Comparison of ENCODE assay signal across 8 cellular contexts in genomic region chr3:194139085-194139976, GRCh38. TPM values are rescaled to one million over a fixed set of nuclear protein-coding genes. Genes with fewer than 3 reads are reported as not detected.
DNase-seq lines count a peak whose midpoint lies in the region; ATAC-seq and TF ChIP-seq lines count a peak whose summit lies in the region.

No MANE protein-coding gene starts in this region.

- peak overlapping the region; percentile 92 for H3K4me3 Mint-ChIP-seq in nephron progenitor cell
- no peak overlapping the region for H3K4me3 Mint-ChIP-seq in stimulated activated memory B cell treated with anti-CD40 and anti-IgM and Interleukin-4, amounts not matched to agents 10 μg/mL and 1 μg/mL and 100 μg/mL, for 72 hours

- H3K9me3 ChIP-seq in HAP-1 (no peaks in the 10 kb centered on the region), Panc1 (ENCODE audit: control insufficient read depth, insufficient read depth, low read depth, low read length) (no peaks in the 10 kb centered on the region)

- no peaks in the 10 kb centered on the region for H3K9me3 Mint-ChIP-seq in nephron progenitor cell
- H3K9me3 Mint-ChIP-seq in stimulated activated memory B cell treated with anti-CD40 and anti-IgM and Interleukin-4, amounts not matched to agents 10 μg/mL and 1 μg/mL and 100 μg/mL, for 72 hours: no peaks in the 10 kb centered on the region

- TF ChIP-seq CTCF in Panc1 (IDR thresholded peaks at IDR 0.05): no peak
- TF ChIP-seq CTCF in nephron progenitor cell (IDR thresholded peaks at IDR 0.05): no peak
- no peak for TF ChIP-seq CTCF in GM10248 (IDR thresholded peaks at IDR 0.05; ENCODE audit: control extremely low read depth, extremely low read depth, low read depth, missing control alignments)

- H3K27me3 ChIP-seq in HAP-1 (ENCODE audit: low read depth): no peaks in the 10 kb centered on the region
- H3K27me3 ChIP-seq in Panc1 (ENCODE audit: control insufficient read depth, insufficient read depth, low read length): no peaks in the 10 kb centered on the region

- H3K36me3 Mint-ChIP-seq in nephron progenitor cell (ENCODE audit: low read depth): no peaks in the 10 kb centered on the region
- H3K36me3 Mint-ChIP-seq in stimulated activated memory B cell treated with anti-CD40 and anti-IgM and Interleukin-4, amounts not matched to agents 10 μg/mL and 1 μg/mL and 100 μg/mL, for 72 hours: no peaks in the 10 kb centered on the region

- peaks cover 19% of the 10 kb centered on the region for H3K27me3 Mint-ChIP-seq in nephron progenitor cell (ENCODE audit: low read depth, poor library complexity)
- peaks cover 22% of the 10 kb centered on the region for H3K27me3 Mint-ChIP-seq in stimulated activated memory B cell treated with anti-CD40 and anti-IgM and Interleukin-4, amounts not matched to agents 10 μg/mL and 1 μg/mL and 100 μg/mL, for 72 hours

- peak overlapping the region; percentile 86 for H3K27ac Mint-ChIP-seq in nephron progenitor cell
- H3K27ac Mint-ChIP-seq in stimulated activated memory B cell treated with anti-CD40 and anti-IgM and Interleukin-4, amounts not matched to agents 10 μg/mL and 1 μg/mL and 100 μg/mL, for 72 hours: no peak overlapping the region

- CTCF ChIA-PET in Panc1 (lab: Charles Lee) (interaction anchor here (0.6 to 3.2 kb wide), 4 partner anchors 45 to 358 kb away, joined by 3 to 17 read pairs (median 6); no protein-coding TSS in a partner anchor), GM10248 (lab: Yijun Ruan, JAX) (interaction anchor here (1.3 to 4.5 kb wide), 3 partner anchors 136 to 194 kb away, joined by 3 to 22 read pairs (median 5); no protein-coding TSS in a partner anchor)

- H3K4me3 ChIP-seq in HAP-1: no peak overlapping the region
- peak overlapping the region; percentile 90 to 96 for H3K4me3 ChIP-seq in Panc1 (ENCODE audit: low read depth in 2 of 2, low read length in 2 of 2)

- H3K36me3 ChIP-seq in HAP-1 (replicated peaks): no peaks in the 10 kb centered on the region
- H3K36me3 ChIP-seq in Panc1 (ENCODE audit: control insufficient read depth, insufficient read depth, low read length): peaks cover 2% of the 10 kb centered on the region

- in situ Hi-C loops in HAP-1 (cut with MboI; ENCODE audit: low sequenced_read_pairs) (loop anchor here (5.0 to 10.0 kb wide), 2 partner anchors 175 to 352 kb away; no protein-coding TSS in a partner anchor), Panc1 (cut with HindIII; ENCODE audit: low pct_unique_long_range_greater_than_20kb, low sequenced_read_pairs) (no loop called here)

- TF ChIP-seq POLR2A in erythroblast (IDR thresholded peaks at IDR 0.05; ENCODE audit: low read length): peak; percentile 4

- POLR2A ChIA-PET in Panc1 (lab: Charles Lee): interaction anchor here (0.6 to 1.1 kb wide), 6 partner anchors 51 to 353 kb away, joined by 7 to 14 read pairs (median 12); no protein-coding TSS in a partner anchor
- POLR2A ChIA-PET in GM10248 (lab: Yijun Ruan, JAX): interaction anchor here (0.8 kb wide), 1 partner anchor 1591 kb away, joined by 3 read pairs; no protein-coding TSS in a partner anchor

- peaks cover 54% of the 10 kb centered on the region for H3K4me1 Mint-ChIP-seq in nephron progenitor cell
- H3K4me1 Mint-ChIP-seq in stimulated activated memory B cell treated with anti-CD40 and anti-IgM and Interleukin-4, amounts not matched to agents 10 μg/mL and 1 μg/mL and 100 μg/mL, for 72 hours: peaks cover 46% of the 10 kb centered on the region

- H3K27ac ChIP-seq in Panc1 (ENCODE audit: low read length): peak overlapping the region; percentile 99

- H3K4me1 ChIP-seq in HAP-1: peaks cover 51% of the 10 kb centered on the region
- H3K4me1 ChIP-seq in Panc1 (ENCODE audit: control insufficient read depth, insufficient read depth, low read length): peaks cover 45% of the 10 kb centered on the region

- intact Hi-C loops in Panc1 (cut with micrococcal nuclease; ENCODE audit: unreplicated experiment): loop anchor here (5.0 to 10.0 kb wide), 2 partner anchors 165 to 472 kb away; no protein-coding TSS in a partner anchor

- ATAC-seq in Panc1 (no peak), GM18858 (IDR thresholded peaks at IDR 0.05; ENCODE audit: unreplicated experiment) (no peak)
- ATAC-seq in stimulated activated memory B cell treated with anti-CD40 and anti-IgM and Interleukin-4, amounts not matched to agents 10 μg/mL and 1 μg/mL and 100 μg/mL, for 72 hours: no peak

- DNase-seq in HAP-1 (ENCODE audit: low spot score in 2 of 2) (peak; percentile 8 to 36), Panc1 (ENCODE audit: low read depth, low spot score) (no peak), erythroblast (lab: John Stamatoyannopoulos, UW) (peak; percentile 60 to 76), nephron progenitor cell (peak; percentile 66), NCI-H446 (lab: John Stamatoyannopoulos, UW) (no peak), GM10248 (ENCODE audit: extremely low spot score) (no peak)

- no TSS peak for BruUV-seq in Panc1 (replicated peaks; lab: Mats Ljungman, UMichigan)

RNA-seq across cellular contexts. Expression of gene HES1, which starts 3.4 kb away (rescaled TPM):
- total RNA-seq in Panc1 (2021; ENCODE audit: unreplicated experiment): 28.5 TPM
- 33.2 TPM for polyA plus RNA-seq in Panc1 (2012; ENCODE audit: insufficient read length)

Comparison
In these comparisons a context has a peak if more than half of its experiments do, and no peak if none do; other contexts are left out.
1. DNase-seq: peak in HAP-1 (2 of 2), erythroblast (2 of 2) and nephron progenitor cell (single experiment); none in Panc1 (single experiment), NCI-H446 (0 of 2) and GM10248 (single experiment).